20 cellular contexts compared by ENCODE assay signal in the genomic region with DNA sequence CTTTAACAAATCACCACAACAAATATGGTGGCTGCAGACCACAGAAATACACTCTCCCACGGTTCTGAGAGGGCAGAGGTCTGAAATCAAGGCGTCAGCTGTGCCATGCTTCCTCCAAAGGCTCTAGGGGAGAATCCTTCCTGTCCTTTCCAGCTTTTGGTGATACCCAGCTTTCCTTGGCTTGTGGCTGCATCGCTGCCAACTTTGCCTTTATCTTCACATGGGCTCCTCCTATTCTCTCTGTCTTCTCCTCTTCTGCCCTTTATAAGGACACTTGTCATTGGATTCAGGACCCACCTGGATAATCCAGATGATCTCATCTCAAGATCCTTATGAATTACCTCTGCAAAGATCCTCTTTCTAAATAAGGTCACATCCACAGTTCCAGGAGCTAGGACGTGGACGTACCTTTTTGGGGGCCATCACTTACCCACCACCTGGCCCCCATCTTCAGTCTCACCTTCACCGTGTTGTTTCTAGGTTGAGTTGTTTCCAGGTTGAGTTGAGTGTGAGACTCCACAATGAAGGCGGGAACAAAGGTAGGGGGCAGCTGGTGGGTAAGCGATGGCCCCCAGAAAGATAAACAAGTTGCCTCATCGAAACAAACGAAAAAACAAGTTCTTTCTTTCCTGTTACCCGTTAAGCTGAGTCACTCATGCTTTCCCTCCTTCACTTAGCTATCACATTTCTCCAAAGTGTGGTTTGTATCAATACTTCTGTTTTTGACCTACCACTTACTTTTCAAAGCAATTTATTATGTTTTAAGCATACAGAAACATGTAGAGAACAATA.
A peak's percentile ranks its signal among the peaks of the same experiment; 100 is the strongest.
DNase-seq lines count a peak whose midpoint lies in the region; ATAC-seq and TF ChIP-seq lines count a peak whose summit lies in the region.
"Had no signal": no experiment of that assay in that cellular context is flagged by ENCODE, and none has a peak within 500 bp of the region (broad histone marks: within the 10 kb centered on the region; RNA-seq: fewer than 3 reads in every experiment).

No MANE protein-coding gene starts in this region.

- H3K4me1 ChIP-seq in CD4-positive, alpha-beta memory T cell (ENCODE audit: insufficient read depth, low read length), result peaks cover 17% of the 10 kb centered on the region
- peaks cover 12% of the 10 kb centered on the region for H3K4me1 ChIP-seq in IMR-90 (ENCODE audit: control insufficient read depth, insufficient read depth, low read length)
- no peaks in the 10 kb centered on the region for H3K4me1 ChIP-seq in Karpas-422 (ENCODE audit: low read length)

- H3K18ac ChIP-seq in IMR-90 (ENCODE audit: low read depth, low read length), result no peak overlapping the region

- no peaks in the 10 kb centered on the region for H3K36me3 ChIP-seq in CD4-positive, alpha-beta memory T cell (ENCODE audit: insufficient read depth, low read length)
- H3K36me3 ChIP-seq in IMR-90 (ENCODE audit: control insufficient read depth, insufficient read depth, low read length), result no peaks in the 10 kb centered on the region
- no peaks in the 10 kb centered on the region for H3K36me3 ChIP-seq in Karpas-422 (ENCODE audit: insufficient read depth, low read length)

- POLR2A ChIA-PET in CD4-positive, alpha-beta memory T cell (lab: Charles Lee; ENCODE audit: partially characterized antibody), result interaction anchor here (1.0 to 1.9 kb wide), 3 partner anchors 8 to 413 kb away, joined by 3 to 8 read pairs (median 4); a partner anchor contains a TSS
- POLR2A ChIA-PET in IMR-90 (lab: Charles Lee; ENCODE audit: unreplicated experiment), result no interaction called here

- H2BK5ac ChIP-seq in IMR-90 (ENCODE audit: low read depth, low read length, poor library complexity, severe bottlenecking), result no peak overlapping the region

- BruUV-seq in IMR-90 (replicated peaks; lab: Mats Ljungman, UMichigan), result no TSS peak

- H3K14ac ChIP-seq in IMR-90 (replicated peaks; ENCODE audit: low read depth, low read length), result no peak overlapping the region

- no peaks in the 10 kb centered on the region for H3K27me3 ChIP-seq in CD4-positive, alpha-beta memory T cell (ENCODE audit: insufficient read depth, low read length)
- H3K27me3 ChIP-seq in IMR-90 (ENCODE audit: control insufficient read depth, insufficient read depth, low read length) (no peaks in the 10 kb centered on the region), Karpas-422 (ENCODE audit: low read length) (no peaks in the 10 kb centered on the region)

- H3K23ac ChIP-seq in IMR-90 (ENCODE audit: low read depth, low read length), result no peak overlapping the region

- peak overlapping the region in 7 of 8 donors; percentile 61 to 87 (median 79) for H3K4me3 Mint-ChIP-seq in CD4-positive, alpha-beta memory T cell
- H3K4me3 Mint-ChIP-seq in glutamatergic neuron (ENCODE audit: unreplicated experiment), result no peak overlapping the region
- H3K4me3 Mint-ChIP-seq: activated naive CD8-positive, alpha-beta T cell; CD4-positive, alpha-beta T cell; stimulated activated naive CD8-positive, alpha-beta T cell treated with anti-CD3 and anti-CD28 coated beads, Interleukin-15, Interleukin-2, amounts not matched to agents 100 ng/mL and 50 ng/mL, for 24 hours had no signal

- H3K9me2 ChIP-seq in Karpas-422 (replicated peaks; ENCODE audit: insufficient read depth, low read length), result no peaks in the 10 kb centered on the region

- ATAC-seq in IMR-90 (ENCODE audit: low read depth), result no peak
- ATAC-seq in GM18502 (IDR thresholded peaks at IDR 0.05; ENCODE audit: poor library complexity, unreplicated experiment), result no peak

- no peak overlapping the region for H2AK5ac ChIP-seq in IMR-90 (ENCODE audit: low read depth, low read length)

- TF ChIP-seq RAD21 in IMR-90 (IDR thresholded peaks at IDR 0.05; ENCODE audit: low read length), result no peak

- H3K4ac ChIP-seq in IMR-90 (ENCODE audit: low read depth, low read length), result no peak overlapping the region

- peaks cover 0 to 7% of the 10 kb centered on the region in 2 experiments; a peak in 1 of 4 replicates for H3K79me1 ChIP-seq in IMR-90 (ENCODE audit: low read depth in 1 of 2, low read length in 2 of 2)

- H3K27me3 Mint-ChIP-seq in CD4-positive, alpha-beta memory T cell, result peaks cover 0 to 3% of the 10 kb centered on the region in 2 donors
- H3K27me3 Mint-ChIP-seq in glutamatergic neuron (ENCODE audit: unreplicated experiment), result no peaks in the 10 kb centered on the region

- intact Hi-C loops in CD4-positive, alpha-beta memory T cell (cut with micrococcal nuclease), result no loop called here
- intact Hi-C loops in IMR-90 (cut with micrococcal nuclease), result no loop called here

- H3K9me3 ChIP-seq in CD4-positive, alpha-beta memory T cell (ENCODE audit: control insufficient read depth in 1 of 2, low read length in 2 of 2), result no peaks in the 10 kb centered on the region
- peaks cover 5% of the 10 kb centered on the region for H3K9me3 ChIP-seq in IMR-90 (ENCODE audit: control insufficient read depth, insufficient read depth, low read length)
- no peaks in the 10 kb centered on the region for H3K9me3 ChIP-seq in Karpas-422 (ENCODE audit: low read length)

- H3K9ac ChIP-seq in IMR-90 (ENCODE audit: low read depth, low read length) (no peak overlapping the region), Karpas-422 (ENCODE audit: low read length) (no peak overlapping the region)

- DNase-seq in CD4-positive, alpha-beta memory T cell, result no peak
- no peak for DNase-seq in IMR-90
- peak; percentile 9 for DNase-seq in fibroblast of gingiva (ENCODE audit: low read depth)
- DNase-seq in Karpas-422, result no peak
- no peak for DNase-seq in NCI-H2081 (lab: John Stamatoyannopoulos, UW)
- DNase-seq in glutamatergic neuron, result no peak
- DNase-seq: activated CD4-positive, CD25-positive, alpha-beta regulatory T cell treated with anti-CD3 and anti-CD28 coated beads, Interleukin-2, amount 50 U/mL, for 72 hours; CD4-positive, alpha-beta T cell; DND-41; kidney glomerular epithelial cell; NCI-H1436; NCI-H510A treated with DMSO at 0.1 percent for 48 hours; nucleus accumbens; stimulated activated CD4-positive, alpha-beta T cell treated with anti-CD3 and anti-CD28 coated beads, Interleukin-4, amount 100 ng/mL, for 1 hour; T1000; trophoblast cell had no signal

- H3K56ac ChIP-seq in IMR-90 (ENCODE audit: extremely low read depth, insufficient read depth, low read length), result no peak overlapping the region

- H3K79me2 ChIP-seq in Karpas-422 (ENCODE audit: low read length), result no peaks in the 10 kb centered on the region

- H3K9me1 ChIP-seq in IMR-90 (ENCODE audit: insufficient read depth, low read length), result peaks cover 15% of the 10 kb centered on the region

- H4K8ac ChIP-seq in IMR-90 (ENCODE audit: low read depth in 2 of 2, low read length in 2 of 2), result no peak overlapping the region

- H2BK15ac ChIP-seq in IMR-90 (ENCODE audit: low read depth, low read length), result no peak overlapping the region; the same call in 2 of the 3 replicates

- TF ChIP-seq CTCF in IMR-90 (conservative IDR thresholded peaks at IDR 0.05; ENCODE audit: low read depth, low read length) (no peak), VCaP (conservative IDR thresholded peaks at IDR 0.05) (no peak), glutamatergic neuron (IDR thresholded peaks at IDR 0.05; ENCODE audit: partially characterized antibody, unreplicated experiment) (no peak)

- no peak overlapping the region for H3K27ac ChIP-seq in CD4-positive, alpha-beta memory T cell (ENCODE audit: low read depth, low read length)
- no peak overlapping the region; the same call in 1 of the 2 replicates for H3K27ac ChIP-seq in IMR-90 (ENCODE audit: insufficient read depth, low read length)
- peak overlapping the region; percentile 100; the same call in 1 of the 2 replicates for H3K27ac ChIP-seq in VCaP
- H3K27ac ChIP-seq in Karpas-422 (ENCODE audit: low read length), result no peak overlapping the region

- H4K5ac ChIP-seq in IMR-90 (ENCODE audit: low read depth, low read length), result no peak overlapping the region

- dilution Hi-C loops in IMR-90 (cut with HindIII; ENCODE audit: low sequenced_read_pairs, unreplicated experiment), result no loop called here

- H3K27ac Mint-ChIP-seq in CD4-positive, alpha-beta memory T cell, result peak overlapping the region in 4 of 7 donors; percentile 25 to 94 (median 62)
- H3K27ac Mint-ChIP-seq in glutamatergic neuron (ENCODE audit: unreplicated experiment), result no peak overlapping the region
- H3K27ac Mint-ChIP-seq: activated naive CD8-positive, alpha-beta T cell; CD4-positive, alpha-beta T cell; stimulated activated naive CD8-positive, alpha-beta T cell treated with anti-CD3 and anti-CD28 coated beads, Interleukin-15, Interleukin-2, amounts not matched to agents 100 ng/mL and 50 ng/mL, for 24 hours had no signal

- H2AFZ ChIP-seq in IMR-90 (replicated peaks; ENCODE audit: low read length, poor library complexity) (no peak overlapping the region), Karpas-422 (ENCODE audit: low read length) (no peak overlapping the region)

- H2BK120ac ChIP-seq in IMR-90 (ENCODE audit: low read depth, low read length), result peak overlapping the region; percentile 8; the same call in 1 of the 2 replicates

- no peak overlapping the region for H4K91ac ChIP-seq in IMR-90 (ENCODE audit: insufficient read depth, low read depth, low read length)

- in situ Hi-C loops in IMR-90 (cut with MboI; ENCODE audit: low sequenced_read_pairs), result loop anchor here (25.0 kb wide), 1 partner anchor 667 kb away; no protein-coding TSS in a partner anchor

- H3K4me2 ChIP-seq in IMR-90 (ENCODE audit: low read depth, low read length), result no peak overlapping the region
- H3K4me2 ChIP-seq in Karpas-422 (ENCODE audit: low read depth, low read length, poor library complexity, severe bottlenecking), result no peak overlapping the region

- peaks cover 2 to 8% (median 5%) of the 10 kb centered on the region in 8 donors for H3K9me3 Mint-ChIP-seq in CD4-positive, alpha-beta memory T cell
- peaks cover 8% of the 10 kb centered on the region for H3K9me3 Mint-ChIP-seq in glutamatergic neuron (ENCODE audit: unreplicated experiment)
- H3K9me3 Mint-ChIP-seq: stimulated activated naive CD8-positive, alpha-beta T cell treated with anti-CD3 and anti-CD28 coated beads, Interleukin-15, Interleukin-2, amounts not matched to agents 100 ng/mL and 50 ng/mL, for 24 hours had no signal

- H3K36me3 Mint-ChIP-seq in CD4-positive, alpha-beta memory T cell, result peaks cover 0 to 3% of the 10 kb centered on the region in 2 donors
- H3K36me3 Mint-ChIP-seq in glutamatergic neuron (ENCODE audit: unreplicated experiment), result peaks cover 11% of the 10 kb centered on the region
- H3K36me3 Mint-ChIP-seq: activated naive CD8-positive, alpha-beta T cell had no signal

- no peak overlapping the region for H2AK9ac ChIP-seq in IMR-90 (replicated peaks; ENCODE audit: low read depth, low read length, poor library complexity)

- no peak overlapping the region for H3K4me3 ChIP-seq in CD4-positive, alpha-beta memory T cell (ENCODE audit: low read length in 2 of 2)
- no peak overlapping the region for H3K4me3 ChIP-seq in IMR-90 (ENCODE audit: insufficient read depth, low read depth, low read length)
- H3K4me3 ChIP-seq in Karpas-422 (ENCODE audit: low read length), result no peak overlapping the region

- peaks cover 7 to 25% (median 18%) of the 10 kb centered on the region in 4 donors for H3K4me1 Mint-ChIP-seq in CD4-positive, alpha-beta memory T cell
- peaks cover 3% of the 10 kb centered on the region for H3K4me1 Mint-ChIP-seq in glutamatergic neuron (ENCODE audit: low read depth, unreplicated experiment)

- no peak for TF ChIP-seq POLR2A in IMR-90 (IDR thresholded peaks at IDR 0.05; ENCODE audit: low read depth, low read length)

- H2BK20ac ChIP-seq in IMR-90 (ENCODE audit: low read depth, low read length), result peak overlapping the region; percentile 20; the same call in 1 of the 2 replicates

- H4K20me1 ChIP-seq in IMR-90 (ENCODE audit: insufficient read depth, low read length) (no peaks in the 10 kb centered on the region), Karpas-422 (ENCODE audit: insufficient read depth, low read depth, low read length) (no peaks in the 10 kb centered on the region)

- CTCF ChIA-PET in CD4-positive, alpha-beta memory T cell (lab: Charles Lee; ENCODE audit: partially characterized antibody), result interaction anchor here (0.8 to 1.7 kb wide), 3 partner anchors 9 to 17 kb away, joined by 3 to 5 read pairs (median 4); no protein-coding TSS in a partner anchor
- CTCF ChIA-PET in IMR-90 (lab: Yijun Ruan, JAX), result no interaction called here

- WGBS in IMR-90 (ENCODE audit: extremely low coverage in 2 of 2, insufficient read length in 1 of 2), 2 experiments, result 78% methylated on average over 3 of the region's 11 CpGs; no CpG with 5 or more reads in 1 of the 2 experiments
